Comparison of ENCODE assay signal across 8 cellular contexts in genomic region chr6:116369540-116370327, GRCh38. TPM values are rescaled to one million over a fixed set of nuclear protein-coding genes. Genes with fewer than 3 reads are reported as not detected.
DNase-seq lines count a peak whose midpoint lies in the region; ATAC-seq, FAIRE-seq and TF ChIP-seq lines count a peak whose summit lies in the region.

No MANE protein-coding gene starts in this region.

- peaks cover 17% of the 10 kb centered on the region for H3K27me3 Mint-ChIP-seq in CD8-positive, alpha-beta T cell (ENCODE audit: low read depth)
- H3K27me3 Mint-ChIP-seq in naive thymus-derived CD4-positive, alpha-beta T cell: peaks cover 5 to 64% (median 14%) of the 10 kb centered on the region in 5 donors

- H3K27ac Mint-ChIP-seq in CD8-positive, alpha-beta T cell: peak overlapping the region; percentile 75
- H3K27ac Mint-ChIP-seq in naive thymus-derived CD4-positive, alpha-beta T cell: peak overlapping the region in 4 of 9 donors; percentile 28 to 59 (median 38)

- no peaks in the 10 kb centered on the region for H3K9me3 Mint-ChIP-seq in CD8-positive, alpha-beta T cell
- no peaks in the 10 kb centered on the region for H3K9me3 Mint-ChIP-seq in naive thymus-derived CD4-positive, alpha-beta T cell

- no peaks in the 10 kb centered on the region for H3K27me3 ChIP-seq in CD8-positive, alpha-beta T cell (ENCODE audit: insufficient read depth, low read length)
- no peaks in the 10 kb centered on the region for H3K27me3 ChIP-seq in naive thymus-derived CD4-positive, alpha-beta T cell (ENCODE audit: control insufficient read depth in 2 of 2, insufficient read depth in 2 of 2, low read length in 2 of 2)
- H3K27me3 ChIP-seq in pancreas: peaks cover 0 to 8% (median 0%) of the 10 kb centered on the region in 4 donors

- H3K4me3 ChIP-seq in CD8-positive, alpha-beta T cell (ENCODE audit: low read depth, low read length): no peak overlapping the region
- H3K4me3 ChIP-seq in cardiac fibroblast (replicated peaks in 1 of 2; ENCODE audit: low read depth in 2 of 2, low read length in 2 of 2): peak overlapping the region; percentile 85 to 88
- H3K4me3 ChIP-seq in naive thymus-derived CD4-positive, alpha-beta T cell (ENCODE audit: low read length): peak overlapping the region; percentile 64
- H3K4me3 ChIP-seq in pancreas: peak overlapping the region in 1 of 4 donors; percentile 80

- intact Hi-C loops in CD8-positive, alpha-beta T cell (cut with DNase I, micrococcal nuclease): loop anchor here in 1 of 2 experiments (2.0 to 10.0 kb wide), 3 partner anchors 17 to 93 kb away; partner anchors contain the start of gene CALHM6
- intact Hi-C loops in naive thymus-derived CD4-positive, alpha-beta T cell (cut with micrococcal nuclease): loop anchor here (2.0 to 5.0 kb wide), 4 partner anchors 23 to 163 kb away; partner anchors contain the start of gene TSPYL1 (in 1 of the 2)
- intact Hi-C loops in pancreas (cut with DNase I): no loop called here

- no peak for TF ChIP-seq CTCF in CD8-positive, alpha-beta T cell (IDR thresholded peaks at IDR 0.05)
- TF ChIP-seq CTCF in cardiac fibroblast (IDR thresholded peaks at IDR 0.05; ENCODE audit: low read depth, low read length) (no peak), pancreas (IDR thresholded peaks at IDR 0.05) (no peak)

- no peaks in the 10 kb centered on the region for H3K36me3 ChIP-seq in CD8-positive, alpha-beta T cell (ENCODE audit: insufficient read depth, low read length)
- H3K36me3 ChIP-seq in naive thymus-derived CD4-positive, alpha-beta T cell (ENCODE audit: control insufficient read depth in 2 of 3, insufficient read depth in 3 of 3, low read length in 3 of 3): no peaks in the 10 kb centered on the region
- no peaks in the 10 kb centered on the region for H3K36me3 ChIP-seq in pancreas

- no peak for DNase-seq in CD8-positive, alpha-beta T cell
- DNase-seq in cardiac fibroblast (ENCODE audit: low read depth in 2 of 2): no peak
- peak in 2 of 9 donors; percentile 1 to 5 for DNase-seq in naive thymus-derived CD4-positive, alpha-beta T cell
- DNase-seq in DMS153 (lab: John Stamatoyannopoulos, UW): no peak
- DNase-seq in pancreas: no peak
- no peak for DNase-seq in DMS79 treated with DMSO at 0.1 percent for 48 hours (lab: John Stamatoyannopoulos, UW)

- whole genome bisulfite sequencing in pancreas, 2 donors: 49 to 64% methylated on average over 7 of the region's 7 CpGs

- CTCF ChIA-PET in CD8-positive, alpha-beta T cell (lab: Charles Lee): no interaction called here
- CTCF ChIA-PET in naive thymus-derived CD4-positive, alpha-beta T cell (lab: Charles Lee): no interaction called here

- FAIRE-seq in pancreas (lab: Jason Lieb, UNC): no peak

- POLR2A ChIA-PET in CD8-positive, alpha-beta T cell (lab: Charles Lee): no interaction called here
- POLR2A ChIA-PET in naive thymus-derived CD4-positive, alpha-beta T cell (lab: Charles Lee): no interaction called here

- peaks cover 17% of the 10 kb centered on the region for H3K4me1 Mint-ChIP-seq in CD8-positive, alpha-beta T cell (ENCODE audit: low read depth)
- H3K4me1 Mint-ChIP-seq in naive thymus-derived CD4-positive, alpha-beta T cell: peaks cover 9 to 18% (median 11%) of the 10 kb centered on the region in 7 donors

- H3K36me3 Mint-ChIP-seq in CD8-positive, alpha-beta T cell: peaks cover 2% of the 10 kb centered on the region
- H3K36me3 Mint-ChIP-seq in naive thymus-derived CD4-positive, alpha-beta T cell: no peaks in the 10 kb centered on the region

- H3K4me3 Mint-ChIP-seq in CD8-positive, alpha-beta T cell: peak overlapping the region; percentile 89
- peak overlapping the region; percentile 82 to 93 (median 88) for H3K4me3 Mint-ChIP-seq in naive thymus-derived CD4-positive, alpha-beta T cell

- no peak overlapping the region for H3K27ac ChIP-seq in CD8-positive, alpha-beta T cell (ENCODE audit: low read depth, low read length)
- H3K27ac ChIP-seq in naive thymus-derived CD4-positive, alpha-beta T cell (ENCODE audit: low read depth, low read length): no peak overlapping the region
- peak overlapping the region in 2 of 4 donors; percentile 69 to 71 for H3K27ac ChIP-seq in pancreas

- no peak for ATAC-seq in CD8-positive, alpha-beta T cell
- peak; percentile 43 for ATAC-seq in GM19372 (IDR thresholded peaks at IDR 0.05; ENCODE audit: low read depth, unreplicated experiment)
- ATAC-seq in HG03442 (IDR thresholded peaks at IDR 0.05; ENCODE audit: unreplicated experiment): peak; percentile 34
- no peak for ATAC-seq in naive thymus-derived CD4-positive, alpha-beta T cell
- ATAC-seq in pancreas: no peak

- H3K9me3 ChIP-seq in CD8-positive, alpha-beta T cell (ENCODE audit: low read length): no peaks in the 10 kb centered on the region
- no peaks in the 10 kb centered on the region for H3K9me3 ChIP-seq in naive thymus-derived CD4-positive, alpha-beta T cell (ENCODE audit: control insufficient read depth in 2 of 3, low read length in 3 of 3)
- no peaks in the 10 kb centered on the region for H3K9me3 ChIP-seq in pancreas

- peaks cover 16% of the 10 kb centered on the region for H3K4me1 ChIP-seq in CD8-positive, alpha-beta T cell (ENCODE audit: insufficient read depth, low read length)
- H3K4me1 ChIP-seq in naive thymus-derived CD4-positive, alpha-beta T cell (ENCODE audit: control insufficient read depth in 2 of 2, insufficient read depth in 2 of 2, low read length in 2 of 2): peaks cover 9 to 10% of the 10 kb centered on the region in 2 donors
- H3K4me1 ChIP-seq in pancreas: peaks cover 0 to 8% (median 0%) of the 10 kb centered on the region in 3 donors

RNA-seq across cellular contexts. Expression of gene DSE, which starts 1.0 kb away (rescaled TPM):
- total RNA-seq in CD8-positive, alpha-beta T cell: 10 to 100 TPM; 14.3 to 16.7 TPM
- total RNA-seq in naive thymus-derived CD4-positive, alpha-beta T cell: 10 to 100 TPM in 2 of 5 experiments, 1 to 10 TPM in 3; 3.2 to 23.0 (median 7.7) TPM
- 1 to 10 TPM; 4.4 to 4.8 TPM for polyA plus RNA-seq in naive thymus-derived CD4-positive, alpha-beta T cell
- 10 to 100 TPM in 1 of 6 donors, 1 to 10 TPM in 5; 1.8 to 19.2 (median 3.9) TPM for total RNA-seq in pancreas
- polyA plus RNA-seq in pancreas: 1 to 10 TPM; 1.7 to 2.6 TPM

Comparison
In these comparisons a context has a peak if more than half of its experiments do, and no peak if none do; other contexts are left out.
1. ATAC-seq: peak in GM19372 (single experiment) and HG03442 (single experiment); none in CD8-positive, alpha-beta T cell (single experiment), naive thymus-derived CD4-positive, alpha-beta T cell (single experiment) and pancreas (0 of 4).
2. intact Hi-C loops: an anchor here in naive thymus-derived CD4-positive, alpha-beta T cell (2.0 to 5.0 kb wide); none called in pancreas.